30 cellular contexts compared by ENCODE assay signal in genomic region chr4:6996481-6996880, GRCh38.
"Had no signal": no experiment of that assay in that cellular context is flagged by ENCODE, and none has a peak within 500 bp of the region (broad histone marks: within the 10 kb centered on the region; RNA-seq: fewer than 3 reads in every experiment).

No MANE protein-coding gene starts in this region.

- H3K27me3 ChIP-seq: adrenal gland, body of pancreas had no signal

- H3K9me3 Mint-ChIP-seq: activated CD4-positive, alpha-beta memory T cell treated with anti-CD3 and anti-CD28 coated beads for 36 hours; activated naive CD8-positive, alpha-beta T cell treated with anti-CD3 and anti-CD28 coated beads for 36 hours; activated naive CD8-positive, alpha-beta T cell treated with anti-CD3 and anti-CD28 coated beads, Interleukin-2, amount 50 U/mL, for 24 hours; activated T-helper 1 cell treated with anti-CD3 and anti-CD28 coated beads, Interleukin-12 subunit alpha, Interleukin-12 subunit beta, Interleukin-2, Interleukin-4 antibody, amounts not matched to agents 30 ng/mL and 10 ng/mL and 1 ng/mL, durations not matched to agents 14 hours and 24 hours and 36 hours; activated T-helper 2 cell treated with anti-CD3 and anti-CD28 coated beads, Interferon-gamma antibody, Interleukin-2, Interleukin-4, amounts not matched to agents 10 μg/mL and 5 μg/mL and 100 μg/mL, durations not matched to agents 14 hours and 24 hours and 36 hours; effector memory CD8-positive, alpha-beta T cell; WTC11 had no signal

- ATAC-seq: activated CD8-positive, alpha-beta memory T cell treated with anti-CD3 and anti-CD28 coated beads, Interleukin-2, amount 10 ng/mL, durations not matched to agents 7 days and 5 days; activated CD8-positive, alpha-beta T cell treated with anti-CD3 and anti-CD28 coated beads, Interleukin-2, amount 10 ng/mL, durations not matched to agents 7 days and 5 days; activated naive CD8-positive, alpha-beta T cell treated with anti-CD3 and anti-CD28 coated beads, Interleukin-2, amount 50 U/mL, for 24 hours; body of pancreas; effector memory CD8-positive, alpha-beta T cell; esophagus mucosa; WTC11 had no signal

- H3K27me3 Mint-ChIP-seq: activated CD4-positive, alpha-beta memory T cell treated with anti-CD3 and anti-CD28 coated beads for 36 hours; activated CD8-positive, alpha-beta memory T cell treated with anti-CD3 and anti-CD28 coated beads, Interleukin-2, amount 10 ng/mL, durations not matched to agents 7 days and 5 days; activated naive CD8-positive, alpha-beta T cell treated with anti-CD3 and anti-CD28 coated beads for 36 hours; activated naive CD8-positive, alpha-beta T cell treated with anti-CD3 and anti-CD28 coated beads, Interleukin-2, amount 50 U/mL, for 24 hours; effector memory CD8-positive, alpha-beta T cell had no signal

- H3K9me3 ChIP-seq: adrenal gland, body of pancreas had no signal

- H3K4me1 Mint-ChIP-seq: WTC11 had no signal

- H3K4me3 Mint-ChIP-seq: activated CD4-positive, alpha-beta memory T cell treated with anti-CD3 and anti-CD28 coated beads for 36 hours; activated CD8-positive, alpha-beta memory T cell treated with anti-CD3 and anti-CD28 coated beads, Interleukin-2, amount 10 ng/mL, durations not matched to agents 7 days and 5 days; activated CD8-positive, alpha-beta T cell treated with anti-CD3 and anti-CD28 coated beads, Interleukin-2, amount 10 ng/mL, durations not matched to agents 7 days and 5 days; activated naive CD8-positive, alpha-beta T cell treated with anti-CD3 and anti-CD28 coated beads for 36 hours; activated naive CD8-positive, alpha-beta T cell treated with anti-CD3 and anti-CD28 coated beads, Interleukin-2, amount 50 U/mL, for 24 hours; activated T-helper 1 cell treated with anti-CD3 and anti-CD28 coated beads, Interleukin-12 subunit alpha, Interleukin-12 subunit beta, Interleukin-2, Interleukin-4 antibody, amounts not matched to agents 30 ng/mL and 10 ng/mL and 1 ng/mL, durations not matched to agents 14 hours and 24 hours and 36 hours; effector memory CD8-positive, alpha-beta T cell; WTC11 had no signal

- H3K27ac ChIP-seq: adrenal gland, body of pancreas, VCaP had no signal

- DNase-seq: activated CD4-positive, alpha-beta memory T cell treated with anti-CD3 and anti-CD28 coated beads for 36 hours; activated CD4-positive, alpha-beta T cell treated with anti-CD3 and anti-CD28 coated beads for 1 hour; activated CD4-positive, alpha-beta T cell treated with anti-CD3 and anti-CD28 coated beads for 48 hours; activated CD8-positive, alpha-beta memory T cell treated with anti-CD3 and anti-CD28 coated beads, Interleukin-2, amount 10 ng/mL, durations not matched to agents 7 days and 5 days; activated CD8-positive, alpha-beta memory T cell treated with anti-CD3 and anti-CD28 coated beads, Interleukin-2, amount 50 U/mL, for 4 hours; activated CD8-positive, alpha-beta T cell treated with anti-CD3 and anti-CD28 coated beads, Interleukin-2, amount 10 ng/mL, durations not matched to agents 7 days and 5 days; activated gamma-delta T cell treated with Interleukin-2 at 50 U/mL for 16 hours; activated naive CD4-positive, alpha-beta T cell treated with Interleukin-2 at 50 U/mL for 16 hours; activated naive CD8-positive, alpha-beta T cell treated with anti-CD3 and anti-CD28 coated beads for 36 hours; activated naive CD8-positive, alpha-beta T cell treated with anti-CD3 and anti-CD28 coated beads, Interleukin-2, amount 50 U/mL, for 24 hours; activated T-cell treated with anti-CD3 and anti-CD28 coated beads, Interleukin-2, amount 50 U/mL, for 1 hour; activated T-cell treated with anti-CD3 and anti-CD28 coated beads, Interleukin-2, amount 50 U/mL, for 48 hours; amygdala; aorta; body of pancreas; caudate nucleus; cortex of kidney; dermis blood vessel endothelial cell; effector CD4-positive, alpha-beta T cell; effector memory CD8-positive, alpha-beta T cell; foreskin fibroblast; head of caudate nucleus; T-helper 1 cell; T-helper 2 cell had no signal

- H3K4me3 ChIP-seq: adrenal gland, body of pancreas had no signal

- H3K27ac Mint-ChIP-seq: activated CD4-positive, alpha-beta memory T cell treated with anti-CD3 and anti-CD28 coated beads for 36 hours; activated CD8-positive, alpha-beta memory T cell treated with anti-CD3 and anti-CD28 coated beads, Interleukin-2, amount 10 ng/mL, durations not matched to agents 7 days and 5 days; activated CD8-positive, alpha-beta T cell treated with anti-CD3 and anti-CD28 coated beads, Interleukin-2, amount 10 ng/mL, durations not matched to agents 7 days and 5 days; activated naive CD8-positive, alpha-beta T cell treated with anti-CD3 and anti-CD28 coated beads for 36 hours; activated naive CD8-positive, alpha-beta T cell treated with anti-CD3 and anti-CD28 coated beads, Interleukin-2, amount 50 U/mL, for 24 hours; activated T-helper 1 cell treated with anti-CD3 and anti-CD28 coated beads, Interleukin-12 subunit alpha, Interleukin-12 subunit beta, Interleukin-2, Interleukin-4 antibody, amounts not matched to agents 30 ng/mL and 10 ng/mL and 1 ng/mL, durations not matched to agents 14 hours and 24 hours and 36 hours; activated T-helper 2 cell treated with anti-CD3 and anti-CD28 coated beads, Interferon-gamma antibody, Interleukin-2, Interleukin-4, amounts not matched to agents 10 μg/mL and 5 μg/mL and 100 μg/mL, durations not matched to agents 14 hours and 24 hours and 36 hours; effector memory CD8-positive, alpha-beta T cell; WTC11 had no signal
